Comparison of ENCODE assay signal across 14 cellular contexts in the genomic region with DNA sequence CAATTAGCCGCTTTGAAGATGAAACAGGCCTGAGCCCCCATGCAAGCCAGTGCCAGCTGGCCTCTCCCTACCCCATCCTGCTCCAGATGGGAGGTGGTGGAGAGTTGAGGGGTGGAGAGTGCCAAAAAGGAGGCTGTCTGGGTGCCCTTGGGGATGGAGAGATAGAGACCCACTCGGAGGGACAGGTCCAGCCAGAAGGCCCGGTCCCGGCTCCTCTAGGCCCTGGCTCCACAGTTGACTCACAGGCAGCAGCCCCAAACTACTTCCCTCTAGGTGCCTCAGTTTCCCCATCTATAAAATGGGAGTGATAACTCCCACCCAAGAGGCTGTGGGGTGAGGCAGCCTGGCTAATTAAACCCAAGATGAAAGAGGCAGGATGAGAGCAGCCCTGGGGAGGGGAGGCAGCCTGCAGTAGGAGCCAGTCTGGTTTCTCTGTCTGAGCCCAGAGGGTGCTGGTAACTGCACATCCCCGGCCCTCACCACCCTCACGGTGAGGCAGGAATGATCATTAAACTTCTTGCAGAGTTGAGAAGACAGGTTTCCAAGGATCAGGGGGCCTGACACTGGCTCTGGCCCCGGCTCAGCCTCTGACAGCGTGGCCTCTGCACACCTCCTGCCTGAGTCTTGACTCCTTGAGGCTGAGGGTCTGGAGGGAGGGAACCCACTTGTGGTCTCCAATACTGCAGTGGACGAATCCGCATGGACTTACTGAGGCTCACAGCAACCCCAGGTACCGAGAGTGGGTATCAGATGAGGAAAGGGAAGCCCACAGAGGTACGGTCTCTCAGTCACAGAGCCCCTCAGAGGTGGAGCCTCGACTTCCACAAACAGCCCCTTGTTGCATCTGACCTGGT. TPM values are rescaled to one million over a fixed set of nuclear protein-coding genes. Genes with fewer than 3 reads are reported as not detected.
DNase-seq lines count a peak whose midpoint lies in the region; ATAC-seq, FAIRE-seq and TF ChIP-seq lines count a peak whose summit lies in the region.
"Had no signal": no experiment of that assay in that cellular context is flagged by ENCODE, and none has a peak within 500 bp of the region (broad histone marks: within the 10 kb centered on the region; RNA-seq: fewer than 3 reads in every experiment).

No MANE protein-coding gene starts in this region.

- peaks cover 6% of the 10 kb centered on the region for H3K36me3 ChIP-seq in CD8-positive, alpha-beta T cell (ENCODE audit: insufficient read depth, low read length)
- H3K36me3 ChIP-seq in HUES64 (ENCODE audit: insufficient read depth, low read length) (peaks cover 6% of the 10 kb centered on the region; the same call in 1 of the 2 replicates), H1 (ENCODE audit: control insufficient read depth in 2 of 4, insufficient read depth in 4 of 4, low read length in 3 of 4) (peaks cover 0 to 11% (median 0%) of the 10 kb centered on the region in 4 experiments; a peak in 3 of 8 replicates), osteoblast (ENCODE audit: insufficient read depth, low read length) (peaks cover 9% of the 10 kb centered on the region)
- H3K36me3 ChIP-seq: cardiac muscle cell had no signal

- no peak for ATAC-seq in CD8-positive, alpha-beta T cell
- ATAC-seq in GM21529 (IDR thresholded peaks at IDR 0.05; ENCODE audit: unreplicated experiment) (no peak), GM21619 (IDR thresholded peaks at IDR 0.05; ENCODE audit: unreplicated experiment) (no peak), GM21576 (IDR thresholded peaks at IDR 0.05; ENCODE audit: unreplicated experiment) (no peak)
- ATAC-seq: GM12878 had no signal

- H3K9me3 Mint-ChIP-seq in CD8-positive, alpha-beta T cell, result no peaks in the 10 kb centered on the region

- peaks cover 1 to 16% of the 10 kb centered on the region in 2 experiments for H4K20me1 ChIP-seq in H1 (replicated peaks in 1 of 2; ENCODE audit: control insufficient read depth in 1 of 2, insufficient read depth in 2 of 2, low read length in 2 of 2)
- peaks cover 18% of the 10 kb centered on the region for H4K20me1 ChIP-seq in osteoblast (ENCODE audit: insufficient read depth, low read length)

- POLR2A ChIA-PET in CD8-positive, alpha-beta T cell (lab: Charles Lee), result interaction anchor here (0.6 kb wide), 1 partner anchor 109 kb away, joined by 3 read pairs; no protein-coding TSS in a partner anchor
- POLR2A ChIA-PET in H1 (lab: Charles Lee; ENCODE audit: partially characterized antibody), result interaction anchor here (0.9 to 2.3 kb wide), 4 partner anchors 8 to 19 kb away, joined by 3 to 8 read pairs (median 4); no protein-coding TSS in a partner anchor

- WGBS in HUES64, result 88% methylated on average over 13 of the region's 13 CpGs
- 85% methylated on average over 13 of the region's 13 CpGs; no CpG with 5 or more reads in 1 of the 2 experiments for WGBS in H1 (ENCODE audit: extremely low coverage in 1 of 2, insufficient coverage in 1 of 2, insufficient read length in 1 of 2, insufficient replicate concordance in 2 of 2, low coverage in 1 of 2, low lambda C conversion rate in 2 of 2, missing lambda C conversion rate in 1 of 2), 2 experiments

- peak overlapping the region; percentile 39; the same call in 1 of the 2 replicates for H2BK12ac ChIP-seq in H1 (ENCODE audit: low read depth, low read length)

- no peak overlapping the region for H4K5ac ChIP-seq in H1 (ENCODE audit: insufficient read length, low read depth, low read length)

- H3K79me1 ChIP-seq in H1 (ENCODE audit: low read depth, low read length), result 0 out of 2 replicates have a peak, but pooled peaks cover 2% of the 10 kb centered on the region

- H4K8ac ChIP-seq in H1 (ENCODE audit: extremely low read depth, insufficient read depth, low read length), result no peak overlapping the region; the same call in 1 of the 2 replicates

- peak overlapping the region; percentile 43 for H2BK120ac ChIP-seq in H1 (replicated peaks; ENCODE audit: low read depth, low read length)

- no peak overlapping the region for H2AK5ac ChIP-seq in H1 (ENCODE audit: low read depth, low read length)

- H2BK15ac ChIP-seq in H1 (ENCODE audit: low read length), result no peak overlapping the region

- no peak overlapping the region for H2BK20ac ChIP-seq in H1 (ENCODE audit: low read length)

- H3K9ac ChIP-seq in HUES64 (ENCODE audit: low read depth, low read length) (no peak overlapping the region), H1 (replicated peaks in 1 of 4; ENCODE audit: extremely low read depth in 1 of 4, low read depth in 3 of 4, low read length in 3 of 4) (no peak overlapping the region)

- no peak overlapping the region for H2BK5ac ChIP-seq in H1 (ENCODE audit: low read depth, low read length)

- peak overlapping the region; percentile 85 for H4K91ac ChIP-seq in H1 (replicated peaks; ENCODE audit: insufficient read length, low read length)

- peaks cover 11% of the 10 kb centered on the region for H3K36me3 Mint-ChIP-seq in CD8-positive, alpha-beta T cell

- H3K9me3 ChIP-seq in CD8-positive, alpha-beta T cell (ENCODE audit: low read length), result no peaks in the 10 kb centered on the region
- H3K9me3 ChIP-seq in HUES64 (ENCODE audit: insufficient read depth, low read depth, low read length) (no peaks in the 10 kb centered on the region), H1 (ENCODE audit: insufficient read depth in 2 of 2, low read depth in 1 of 2, low read length in 1 of 2) (no peaks in the 10 kb centered on the region), osteoblast (ENCODE audit: low read depth, low read length) (no peaks in the 10 kb centered on the region)
- H3K9me3 ChIP-seq: tibial nerve had no signal

- H3K4me3 Mint-ChIP-seq in CD8-positive, alpha-beta T cell, result peak overlapping the region; percentile 54

- intact Hi-C loops in CD8-positive, alpha-beta T cell (cut with DNase I, micrococcal nuclease), result loop anchor here (2.0 to 10.0 kb wide), 2 partner anchors 77 to 237 kb away; a partner anchor contains a TSS

- H2AFZ ChIP-seq in H1 (ENCODE audit: low read length) (no peak overlapping the region), osteoblast (ENCODE audit: low read length) (no peak overlapping the region)

- H3K27ac ChIP-seq in CD8-positive, alpha-beta T cell (ENCODE audit: low read depth, low read length), result no peak overlapping the region
- no peak overlapping the region; the same call in 1 of the 2 replicates for H3K27ac ChIP-seq in HUES64 (ENCODE audit: low read depth, low read length)
- H3K27ac ChIP-seq in H1 (ENCODE audit: low read depth, low read length), result no peak overlapping the region
- H3K27ac ChIP-seq in osteoblast (ENCODE audit: low read depth, low read length), result no peak overlapping the region
- H3K27ac ChIP-seq: cardiac muscle cell had no signal

- H3K4me3 ChIP-seq in CD8-positive, alpha-beta T cell (ENCODE audit: low read depth, low read length), result no peak overlapping the region
- peak overlapping the region; percentile 63; the same call in 1 of the 2 replicates for H3K4me3 ChIP-seq in HUES64 (ENCODE audit: low read length)
- H3K4me3 ChIP-seq in H1 (ENCODE audit: extremely low read depth in 1 of 4, insufficient read depth in 2 of 4, low read depth in 3 of 4, low read length in 4 of 4), result peak overlapping the region in 1 of 4 experiments; percentile 89; a peak in 2 of 8 replicates
- no peak overlapping the region for H3K4me3 ChIP-seq in osteoblast (ENCODE audit: insufficient read depth, low read length)
- H3K4me3 ChIP-seq: GM12878 had no signal

- H3K4me1 ChIP-seq in CD8-positive, alpha-beta T cell (ENCODE audit: insufficient read depth, low read length), result peaks cover 36% of the 10 kb centered on the region
- H3K4me1 ChIP-seq in HUES64 (ENCODE audit: insufficient read depth, low read length) (no peaks in the 10 kb centered on the region), H1 (replicated peaks in 1 of 4; ENCODE audit: control insufficient read depth in 3 of 4, insufficient read depth in 4 of 4, low read length in 3 of 4) (peaks cover 0 to 20% (median 7%) of the 10 kb centered on the region in 4 experiments; a peak in 6 of 7 replicates), osteoblast (ENCODE audit: insufficient read depth, low read length) (peaks cover 5% of the 10 kb centered on the region)

- TF ChIP-seq EP300 in H1 (IDR thresholded peaks at IDR 0.05; ENCODE audit: borderline replicate concordance in 1 of 2, low read depth in 2 of 2, low read length in 2 of 2), result no peak

- H3K27me3 Mint-ChIP-seq in CD8-positive, alpha-beta T cell (ENCODE audit: low read depth), result peaks cover 9% of the 10 kb centered on the region

- H3K14ac ChIP-seq in H1 (ENCODE audit: insufficient read length), result no peak overlapping the region

- no peak for DNase-seq in CD8-positive, alpha-beta T cell
- DNase-seq in H1 (ENCODE audit: low read depth in 1 of 2, low spot score in 2 of 2), result no peak
- DNase-seq in osteoblast (ENCODE audit: insufficient read length, low spot score, missing footprints), result peak; percentile 92
- no peak for DNase-seq in effector CD4-positive, alpha-beta T cell
- DNase-seq: kidney glomerular epithelial cell had no signal

- H3K4me2 ChIP-seq in H1 (ENCODE audit: insufficient read depth in 1 of 2, low read depth in 2 of 2, low read length in 2 of 2) (peak overlapping the region; percentile 29 to 80; a peak in 2 of 4 replicates), osteoblast (ENCODE audit: insufficient read depth, low read length) (no peak overlapping the region)

- no peak overlapping the region for H3K56ac ChIP-seq in H1 (replicated peaks; ENCODE audit: insufficient read length, low read depth, low read length)

- H3K27me3 ChIP-seq in CD8-positive, alpha-beta T cell (ENCODE audit: insufficient read depth, low read length), result peaks cover 4% of the 10 kb centered on the region
- peaks cover 62% of the 10 kb centered on the region for H3K27me3 ChIP-seq in HUES64 (ENCODE audit: insufficient read depth, low read length)
- peaks cover 19 to 43% (median 39%) of the 10 kb centered on the region in 4 experiments for H3K27me3 ChIP-seq in H1 (replicated peaks in 1 of 4; ENCODE audit: control insufficient read depth in 3 of 4, extremely low read depth in 1 of 4, insufficient read depth in 3 of 4, low read length in 3 of 4)
- peaks cover 20% of the 10 kb centered on the region for H3K27me3 ChIP-seq in osteoblast (ENCODE audit: insufficient read depth, low read length)

- no peak for TF ChIP-seq RAD21 in H1 (IDR thresholded peaks at IDR 0.05 in 1 of 2, conservative IDR thresholded peaks at IDR 0.05 in 1 of 2; ENCODE audit: low read depth in 2 of 2, low read length in 2 of 2)

- H3K18ac ChIP-seq in H1 (ENCODE audit: extremely low read depth, low read length), result peak overlapping the region; percentile 19; the same call in 1 of the 2 replicates

- H3K23ac ChIP-seq in H1 (ENCODE audit: insufficient read length), result no peak overlapping the region

- H3K4me1 Mint-ChIP-seq in CD8-positive, alpha-beta T cell (ENCODE audit: low read depth), result peaks cover 19% of the 10 kb centered on the region

- no peaks in the 10 kb centered on the region for H3K79me2 ChIP-seq in H1 (ENCODE audit: control insufficient read depth in 1 of 2, insufficient read depth in 2 of 2, low read length in 2 of 2)
- H3K79me2 ChIP-seq in osteoblast (ENCODE audit: insufficient read depth, low read length), result peaks cover 33% of the 10 kb centered on the region

- peaks cover 12% of the 10 kb centered on the region; the same call in 1 of the 2 replicates for H3K23me2 ChIP-seq in H1 (ENCODE audit: low read depth, low read length)

- TF ChIP-seq POLR2A in H1 (IDR thresholded peaks at IDR 0.05; ENCODE audit: control extremely low read depth in 1 of 2, low read depth in 2 of 2, low read length in 2 of 2), result no peak

- H3K27ac Mint-ChIP-seq in CD8-positive, alpha-beta T cell, result no peak overlapping the region

- FAIRE-seq in H1 (lab: Jason Lieb, UNC), result no peak
- FAIRE-seq: GM12878 had no signal

- TF ChIP-seq CTCF in CD8-positive, alpha-beta T cell (IDR thresholded peaks at IDR 0.05), result no peak
- no peak for TF ChIP-seq CTCF in H1 (IDR thresholded peaks at IDR 0.05; ENCODE audit: control extremely low read depth in 1 of 3, insufficient read depth in 1 of 3, low read depth in 1 of 3, low read length in 3 of 3)
- TF ChIP-seq CTCF in osteoblast (IDR thresholded peaks at IDR 0.05; ENCODE audit: extremely low read depth, low read depth, low read length), result no peak

- peak overlapping the region; percentile 72 for H3K4ac ChIP-seq in H1 (replicated peaks; ENCODE audit: insufficient read length, low read depth, low read length)

- CTCF ChIA-PET in CD8-positive, alpha-beta T cell (lab: Charles Lee), result interaction anchor here (0.7 to 7.6 kb wide), 8 partner anchors 9 to 104 kb away, joined by 3 to 118 read pairs (median 10); a partner anchor contains a TSS
- CTCF ChIA-PET in H1 (lab: Charles Lee; ENCODE audit: partially characterized antibody), result interaction anchor here (0.5 to 13.2 kb wide), 16 partner anchors 10 to 206 kb away, joined by 3 to 347 read pairs (median 9); a partner anchor contains a TSS

RNA-seq across cellular contexts. Expression of a gene that starts 1.4 kb away (rescaled TPM):
- 10 to 100 TPM; 12.8 to 13.0 TPM for total RNA-seq in CD8-positive, alpha-beta T cell
- 3.3 TPM for polyA plus RNA-seq in HUES64 (2013, experiment 1 of 2)
- 5.6 TPM for polyA plus RNA-seq in HUES64 (2013, experiment 2 of 2)
- 9.9 and 10.0 TPM in 2 replicates for total RNA-seq in H1 (2021; fragmentation: NEBNext Ultra II Directional; extraction: Animal tissue kit (Norgen Biotek cat#: 25700))
- polyA plus RNA-seq in H1 (2011; rRNA removed), result 7.6 and 10.3 TPM in 2 replicates
- 6.2 TPM for polyA plus RNA-seq in H1 (2011; cell fraction: cytosol; rRNA removed)
- 12.5 TPM for polyA plus RNA-seq in H1 (2011; cell fraction: nucleus; rRNA removed)
- polyA plus RNA-seq in H1 (2012, experiment 1 of 2), result 5.0 to 7.0 TPM (median 6.4 TPM) in 4 replicates
- 6.4 TPM for polyA plus RNA-seq in H1 (2012, experiment 2 of 2)
- 4.2 TPM for polyA plus RNA-seq in H1 (2013, experiment 1 of 2)
- 4.2 TPM for polyA plus RNA-seq in H1 (2013, experiment 2 of 2)
- polyA minus RNA-seq in H1 (2011; rRNA and poly(A)+ RNA removed), result 8.5 and 8.6 TPM in 2 replicates
- 9.2 TPM for polyA minus RNA-seq in H1 (2011; cell fraction: cytosol; rRNA and poly(A)+ RNA removed)
- 10.7 TPM for polyA minus RNA-seq in H1 (2011; cell fraction: nucleus; rRNA and poly(A)+ RNA removed)
- total RNA-seq in osteoblast, result 15.3 and 18.1 TPM in 2 replicates

RNA-seq across cellular contexts. Expression of a gene that starts 4.7 kb away (rescaled TPM):
- total RNA-seq in CD8-positive, alpha-beta T cell, result under 1 TPM; 0.31 to 0.33 TPM
- 1.2 TPM for polyA plus RNA-seq in HUES64 (2013, experiment 1 of 2)
- polyA plus RNA-seq in HUES64 (2013, experiment 2 of 2), result 1.2 TPM
- 3.3 and 3.4 TPM in 2 replicates for total RNA-seq in H1 (2021; fragmentation: NEBNext Ultra II Directional; extraction: Animal tissue kit (Norgen Biotek cat#: 25700))
- polyA plus RNA-seq in H1 (2011; rRNA removed), result 2.6 and 3.3 TPM in 2 replicates
- 2.5 TPM for polyA plus RNA-seq in H1 (2011; cell fraction: cytosol; rRNA removed)
- polyA plus RNA-seq in H1 (2011; cell fraction: nucleus; rRNA removed), result 3.3 TPM
- 2.3 to 2.6 TPM (median 2.5 TPM) in 4 replicates for polyA plus RNA-seq in H1 (2012, experiment 1 of 2)
- 3.8 TPM for polyA plus RNA-seq in H1 (2012, experiment 2 of 2)
- 1.8 TPM for polyA plus RNA-seq in H1 (2013, experiment 1 of 2)
- 2.2 TPM for polyA plus RNA-seq in H1 (2013, experiment 2 of 2)
- 2.9 TPM in 2 replicates for polyA minus RNA-seq in H1 (2011; rRNA and poly(A)+ RNA removed)
- polyA minus RNA-seq in H1 (2011; cell fraction: cytosol; rRNA and poly(A)+ RNA removed), result 1.4 TPM
- polyA minus RNA-seq in H1 (2011; cell fraction: nucleus; rRNA and poly(A)+ RNA removed), result 2.0 TPM
- total RNA-seq in osteoblast, result not detected in 2 replicates
- total RNA-seq: OCI-LY7, pulmonary artery endothelial cell, tibial nerve had no signal

RNA-seq across cellular contexts. Expression of a gene that starts 51.6 kb away (rescaled TPM):
- total RNA-seq in CD8-positive, alpha-beta T cell, result under 1 TPM; 0.52 to 0.69 TPM
- polyA plus RNA-seq in HUES64 (2013, experiment 1 of 2), result 1.00 TPM
- 1.7 TPM for polyA plus RNA-seq in HUES64 (2013, experiment 2 of 2)
- 1.1 and 2.2 TPM in 2 replicates for total RNA-seq in H1 (2021; fragmentation: NEBNext Ultra II Directional; extraction: Animal tissue kit (Norgen Biotek cat#: 25700))
- polyA plus RNA-seq in H1 (2011; rRNA removed), result 0.76 and 1.4 TPM in 2 replicates
- polyA plus RNA-seq in H1 (2011; cell fraction: cytosol; rRNA removed), result 0.96 TPM
- 7.1 TPM for polyA plus RNA-seq in H1 (2011; cell fraction: nucleus; rRNA removed)
- polyA plus RNA-seq in H1 (2012, experiment 1 of 2), result 1.2 to 2.6 TPM (median 2.2 TPM) in 4 replicates
- polyA plus RNA-seq in H1 (2012, experiment 2 of 2), result 1.2 TPM
- 0.61 TPM for polyA plus RNA-seq in H1 (2013, experiment 1 of 2)
- 0.57 TPM for polyA plus RNA-seq in H1 (2013, experiment 2 of 2)
- polyA minus RNA-seq in H1 (2011; rRNA and poly(A)+ RNA removed), result 0.54 and 1.1 TPM in 2 replicates
- not detected for polyA minus RNA-seq in H1 (2011; cell fraction: cytosol; rRNA and poly(A)+ RNA removed)
- polyA minus RNA-seq in H1 (2011; cell fraction: nucleus; rRNA and poly(A)+ RNA removed), result 1.6 TPM
- total RNA-seq in osteoblast, result 1.1 and 1.5 TPM in 2 replicates
- total RNA-seq: OCI-LY7 had no signal
